Comparison of ENCODE assay signal across 8 cellular contexts in the genomic region with DNA sequence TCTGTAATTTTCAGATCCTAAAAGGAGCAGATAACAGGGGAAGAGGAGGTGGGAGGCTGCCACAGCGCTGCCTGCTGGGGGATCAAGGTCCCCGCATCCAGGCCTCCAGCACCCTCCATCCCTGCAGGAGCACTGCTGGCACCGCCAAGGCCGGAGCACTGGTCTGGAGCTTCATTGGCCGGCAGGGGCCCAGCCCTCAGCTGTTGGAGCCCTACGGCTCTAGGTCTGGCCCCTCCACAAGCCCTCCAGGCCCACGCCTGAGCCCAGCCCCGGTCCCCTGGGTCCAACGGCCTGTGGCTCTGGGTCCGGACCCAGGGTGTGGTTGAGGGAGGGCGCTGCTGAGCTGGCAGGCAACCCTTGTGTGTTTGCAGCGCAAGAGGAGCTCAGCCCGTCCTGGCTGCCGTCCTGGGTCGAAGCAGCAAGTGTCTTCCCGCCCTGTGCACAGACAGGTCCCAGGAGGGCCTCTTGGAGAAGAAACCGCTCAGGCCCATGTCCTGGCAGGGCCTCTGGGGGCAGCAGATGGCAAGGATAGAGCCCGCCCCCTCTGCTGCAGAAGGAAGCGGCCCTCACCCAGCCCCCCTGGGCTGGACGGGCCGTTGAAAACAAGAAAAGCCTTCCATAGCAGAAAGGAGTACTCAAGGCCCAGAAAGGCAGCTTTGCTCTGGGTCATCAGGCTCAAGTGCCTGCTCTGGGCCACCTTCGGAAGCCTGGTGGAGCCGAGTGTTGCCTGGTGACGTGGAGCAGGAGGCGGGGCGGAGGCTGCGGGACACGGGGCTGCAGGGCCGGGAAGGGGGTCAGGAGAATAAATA. TPM values are rescaled to one million over a fixed set of nuclear protein-coding genes. Genes with fewer than 3 reads are reported as not detected.
DNase-seq lines count a peak whose midpoint lies in the region; ATAC-seq and TF ChIP-seq lines count a peak whose summit lies in the region.

No MANE protein-coding gene starts in this region.

- no peaks in the 10 kb centered on the region for H3K4me1 ChIP-seq in mesendoderm (ENCODE audit: control insufficient read depth, low read depth, low read length)

- H3K56ac ChIP-seq in mesendoderm (ENCODE audit: low read length) = peak overlapping the region; percentile 83

- no peaks in the 10 kb centered on the region for H3K79me2 ChIP-seq in mesendoderm (ENCODE audit: control insufficient read depth, insufficient read depth, low read length)

- H3K23ac ChIP-seq in mesendoderm (ENCODE audit: low read length) = no peak overlapping the region

- peak overlapping the region; percentile 56 for H3K9ac ChIP-seq in mesendoderm (ENCODE audit: low read length)

- no peak for DNase-seq in GM10266 (ENCODE audit: extremely low spot score)
- peak; percentile 38 to 45 for DNase-seq in Kasumi-1 (lab: John Stamatoyannopoulos, UW)
- DNase-seq in central memory CD8-positive, alpha-beta T cell (ENCODE audit: low spot score in 2 of 2) = no peak
- peak; percentile 79 for DNase-seq in mesendoderm
- DNase-seq in activated CD4-positive, CD25-positive, alpha-beta regulatory T cell (lab: John Stamatoyannopoulos, UW) = no peak
- DNase-seq in NCI-H748 treated with DMSO at 0.1 percent for 48 hours (lab: John Stamatoyannopoulos, UW) = no peak
- no peak for DNase-seq in activated naive CD4-positive, alpha-beta T cell (lab: John Stamatoyannopoulos, UW)

- no peak overlapping the region for H4K8ac ChIP-seq in mesendoderm (ENCODE audit: low read depth, low read length)

- H3K4me2 ChIP-seq in mesendoderm (ENCODE audit: low read length) = peak overlapping the region; percentile 57

- H3K4me3 Mint-ChIP-seq in central memory CD8-positive, alpha-beta T cell = peak overlapping the region; percentile 25

- H3K4ac ChIP-seq in mesendoderm (ENCODE audit: low read depth, low read length) = no peak overlapping the region

- peak; percentile 11 for TF ChIP-seq CTCF in GM10266 (IDR thresholded peaks at IDR 0.05; ENCODE audit: control insufficient read depth, insufficient read depth, low read depth, missing control alignments)

- no peak overlapping the region for H2BK5ac ChIP-seq in mesendoderm (ENCODE audit: low read length)

- no peak overlapping the region for H2BK120ac ChIP-seq in mesendoderm (ENCODE audit: low read depth, low read length)

- no peaks in the 10 kb centered on the region for H3K79me1 ChIP-seq in mesendoderm (ENCODE audit: low read length)

- H3K27me3 Mint-ChIP-seq in central memory CD8-positive, alpha-beta T cell = no peaks in the 10 kb centered on the region

- no peaks in the 10 kb centered on the region for H3K9me3 Mint-ChIP-seq in central memory CD8-positive, alpha-beta T cell

- no peak overlapping the region for H2BK15ac ChIP-seq in mesendoderm (replicated peaks; ENCODE audit: low read depth)

- H3K27ac ChIP-seq in mesendoderm (ENCODE audit: low read depth, low read length) = no peak overlapping the region

- H4K5ac ChIP-seq in mesendoderm (ENCODE audit: low read length) = no peak overlapping the region

- H3K27ac Mint-ChIP-seq in central memory CD8-positive, alpha-beta T cell (ENCODE audit: low read depth) = peak overlapping the region; percentile 29

- H3K36me3 Mint-ChIP-seq in central memory CD8-positive, alpha-beta T cell (ENCODE audit: insufficient read depth) = peaks cover 2% of the 10 kb centered on the region

- H3K27me3 ChIP-seq in mesendoderm (ENCODE audit: insufficient read depth, low read length, poor library complexity) = no peaks in the 10 kb centered on the region

- ATAC-seq in central memory CD8-positive, alpha-beta T cell (replicated peaks; ENCODE audit: extremely low read depth, poor library complexity, severe bottlenecking) = no peak
- no peak for ATAC-seq in GM18505 (IDR thresholded peaks at IDR 0.05; ENCODE audit: unreplicated experiment)

- no peaks in the 10 kb centered on the region for H3K36me3 ChIP-seq in mesendoderm (ENCODE audit: control insufficient read depth, insufficient read depth, low read length)

- no peak overlapping the region for H2AK5ac ChIP-seq in mesendoderm (ENCODE audit: low read length)

- no peak for TF ChIP-seq POLR2A in GM18505 (IDR thresholded peaks at IDR 0.05; ENCODE audit: borderline replicate concordance, extremely low read depth, insufficient read depth, insufficient read length)

- H3K4me1 Mint-ChIP-seq in central memory CD8-positive, alpha-beta T cell = no peaks in the 10 kb centered on the region

- no peak overlapping the region for H3K4me3 ChIP-seq in mesendoderm (ENCODE audit: low read length)

- no peak overlapping the region for H3K18ac ChIP-seq in mesendoderm (ENCODE audit: low read length)

- no CpG with 5 or more reads among the region's 29 CpGs for WGBS in mesendoderm (ENCODE audit: extremely low coverage, insufficient coverage, low lambda C conversion rate)

RNA-seq across cellular contexts. Expression of a gene that starts 35.7 kb away (rescaled TPM):
- polyA plus RNA-seq in mesendoderm (2013, experiment 1 of 2) = 7.9 TPM
- polyA plus RNA-seq in mesendoderm (2013, experiment 2 of 2) = 7.9 TPM

RNA-seq across cellular contexts. Expression of a gene that starts 52.5 kb away (rescaled TPM):
- polyA plus RNA-seq in mesendoderm (2013, experiment 1 of 2) = 13,565 TPM
- polyA plus RNA-seq in mesendoderm (2013, experiment 2 of 2) = 13,705 TPM

RNA-seq across cellular contexts. Expression of a gene that starts 54.3 kb away (rescaled TPM):
- 23.2 TPM for polyA plus RNA-seq in mesendoderm (2013, experiment 1 of 2)
- polyA plus RNA-seq in mesendoderm (2013, experiment 2 of 2) = 22.9 TPM

Comparison
In these comparisons a context has a peak if more than half of its experiments do, and no peak if none do; other contexts are left out.
1. DNase-seq: peak in Kasumi-1 (2 of 2) and mesendoderm (single experiment); none in GM10266 (single experiment), central memory CD8-positive, alpha-beta T cell (0 of 2), activated CD4-positive, CD25-positive, alpha-beta regulatory T cell (0 of 4), NCI-H748 treated with DMSO at 0.1 percent for 48 hours (single experiment) and activated naive CD4-positive, alpha-beta T cell (0 of 4).